ENCODE assay signal across 8 cellular contexts in genomic region chrX:154804957-154805695, GRCh38.
DNase-seq lines count a peak whose midpoint lies in the region; ATAC-seq and TF ChIP-seq lines count a peak whose summit lies in the region.

TSS of gene MPP1 (minus strand) at chrX:154805485. CDS start at chrX:154805373, 112 bp downstream.

- TF ChIP-seq CTCF in choroid plexus epithelial cell (conservative IDR thresholded peaks at IDR 0.05; ENCODE audit: low read depth, low read length): no peak

- ATAC-seq in HG02884 (IDR thresholded peaks at IDR 0.05; ENCODE audit: unreplicated experiment): peak; percentile 87

- peak; percentile 45 to 77 for DNase-seq in NCI-H524 (lab: John Stamatoyannopoulos, UW)
- DNase-seq in NCI-H524 treated with DMSO at 0.1 percent for 48 hours (lab: John Stamatoyannopoulos, UW): no peak
- peak; percentile 48 for DNase-seq in NCI-H2107 treated with DMSO at 0.1 percent for 48 hours (lab: John Stamatoyannopoulos, UW; ENCODE audit: unreplicated experiment)
- peak; percentile 64 to 69 for DNase-seq in activated CD4-positive, alpha-beta T cell treated with anti-CD3 and anti-CD28 coated beads for 4 hours
- peak; percentile 79 for DNase-seq in choroid plexus epithelial cell (ENCODE audit: low read depth)
- DNase-seq in stimulated activated CD4-positive, alpha-beta T cell treated with anti-CD3 and anti-CD28 coated beads, Interleukin-1b, Interleukin-23, amount 100 ng/mL, for 24 hours (ENCODE audit: low read depth in 4 of 4, low spot score in 1 of 4): peak in 3 of 4 experiments; percentile 45 to 62 (median 62)

- H3K27ac ChIP-seq in layer of hippocampus (ENCODE audit: low read depth, low read length): peak within 1 kb of the TSS; percentile 12

- no peaks in the 10 kb centered on the region for H3K27me3 ChIP-seq in layer of hippocampus (ENCODE audit: control insufficient read depth, insufficient read depth, low read length)

- peak within 1 kb of the TSS; percentile 76 for H3K4me3 ChIP-seq in choroid plexus epithelial cell (ENCODE audit: low read depth, low read length)
